ENCODE assay signal across 7 cellular contexts in genomic region chrX:134999469-134999868, GRCh38. TPM values are rescaled to one million over a fixed set of nuclear protein-coding genes. Genes with fewer than 3 reads are reported as not detected.
A peak's percentile ranks its signal among the peaks of the same experiment; 100 is the strongest.
DNase-seq lines count a peak whose midpoint lies in the region; TF ChIP-seq lines count a peak whose summit lies in the region.

No MANE protein-coding gene starts in this region.

- H3K36me3 ChIP-seq in adipocyte (ENCODE audit: control insufficient read depth, insufficient read depth, low read length, severe bottlenecking) = no peaks in the 10 kb centered on the region
- no peaks in the 10 kb centered on the region for H3K36me3 ChIP-seq in kidney epithelial cell (ENCODE audit: control insufficient read depth, insufficient read depth, low read length)

- H3K4me1 ChIP-seq in adipocyte (ENCODE audit: control insufficient read depth, insufficient read depth, low read length) = peaks cover 13% of the 10 kb centered on the region

- H3K4me3 ChIP-seq in GM12865 (ENCODE audit: low read depth, low read length) (no peak overlapping the region), adipocyte (ENCODE audit: low read length) (no peak overlapping the region), kidney epithelial cell (ENCODE audit: low read depth, low read length) (no peak overlapping the region)

- H3K27me3 ChIP-seq in adipocyte (replicated peaks; ENCODE audit: control insufficient read depth, insufficient read depth, low read length) (no peaks in the 10 kb centered on the region), kidney epithelial cell (ENCODE audit: control insufficient read depth, insufficient read depth, low read length) (no peaks in the 10 kb centered on the region)

- H3K9me3 ChIP-seq in adipocyte (ENCODE audit: control insufficient read depth, low read length) = no peaks in the 10 kb centered on the region

- peak; percentile 21 for DNase-seq in GM12865 (ENCODE audit: low read depth)
- DNase-seq in NCI-H1105 treated with DMSO at 0.1 percent for 48 hours (lab: John Stamatoyannopoulos, UW) = peak; percentile 51
- DNase-seq in adipocyte (ENCODE audit: low read depth) = peak; percentile 77
- no peak for DNase-seq in kidney epithelial cell (ENCODE audit: low read depth)
- DNase-seq in mucosa of gallbladder (ENCODE audit: low spot score) = no peak
- no peak for DNase-seq in GOT3 (lab: John Stamatoyannopoulos, UW)
- no peak for DNase-seq in activated T-cell treated with anti-CD3 and anti-CD28 coated beads, Interleukin-2, amount 50 U/mL, for 48 hours

- H3K9ac ChIP-seq in adipocyte (ENCODE audit: low read length) = peak overlapping the region; percentile 52

- peak; percentile 23 for TF ChIP-seq CTCF in GM12865 (IDR thresholded peaks at IDR 0.05; ENCODE audit: insufficient read depth, low read depth, low read length, missing control alignments)
- TF ChIP-seq CTCF in kidney epithelial cell (IDR thresholded peaks at IDR 0.05; ENCODE audit: insufficient read depth, low read length, poor library complexity, severe bottlenecking) = peak; percentile 26

RNA-seq across cellular contexts. Expression of gene SMIM10, which starts 8.7 kb away (rescaled TPM):
- total RNA-seq in kidney epithelial cell (1.6 and 1.9 TPM in 2 replicates), mucosa of gallbladder (4.1 TPM)

RNA-seq across cellular contexts. Expression of gene RTL8B, which starts 22.9 kb away (rescaled TPM):
- 8.7 and 9.7 TPM in 2 replicates for total RNA-seq in kidney epithelial cell
- 11.5 TPM for total RNA-seq in mucosa of gallbladder

RNA-seq across cellular contexts. Expression of gene RTL8C, which starts 32.7 kb away (rescaled TPM):
- total RNA-seq in kidney epithelial cell (74.8 and 75.2 TPM in 2 replicates), mucosa of gallbladder (114 TPM)

RNA-seq across cellular contexts. Expression of gene RTL8A, which starts 52.5 kb away (rescaled TPM):
- total RNA-seq in kidney epithelial cell = 31.1 and 32.3 TPM in 2 replicates
- 44.7 TPM for total RNA-seq in mucosa of gallbladder

Comparison
In these comparisons a context has a peak if more than half of its experiments do, and no peak if none do; other contexts are left out.
1. DNase-seq: peak in GM12865 (single experiment), NCI-H1105 treated with DMSO at 0.1 percent for 48 hours (single experiment) and adipocyte (single experiment); none in kidney epithelial cell (single experiment), mucosa of gallbladder (single experiment), GOT3 (single experiment) and activated T-cell treated with anti-CD3 and anti-CD28 coated beads, Interleukin-2, amount 50 U/mL, for 48 hours (0 of 2).